1 cellular context compared by ENCODE assay signal in genomic region chr5:142408536-142409252, GRCh38.
TF ChIP-seq lines count a peak whose summit lies in the region.

No MANE protein-coding gene starts in this region.

TF ChIP-seq in K562, 482 proteins besides CTCF, POLR2A, EP300 and RAD21 (continued from another document):
- TF ChIP-seq ZBTB11 (CRISPR knock-in tag; IDR thresholded peaks at IDR 0.05) (no peak), BRCA1 (IDR thresholded peaks at IDR 0.05) (no peak), BRCA1 (CRISPR knock-in tag; IDR thresholded peaks at IDR 0.05) (no peak)
TF ChIP-seq in K562: peak in this region for 0.
